In genomic region chr1:119742677-119743076, GRCh38 we compare ENCODE assay signal across 1 cellular context.
TF ChIP-seq lines count a peak whose summit lies in the region.

No MANE protein-coding gene starts in this region.

TF ChIP-seq in IMR-90, 13 proteins besides CTCF, POLR2A, EP300 and RAD21:
- TF ChIP-seq RFX5 (IDR thresholded peaks at IDR 0.05; ENCODE audit: low read depth, low read length) (no peak), BHLHE40 (IDR thresholded peaks at IDR 0.05; ENCODE audit: low read depth, low read length) (no peak), NFE2L2 (IDR thresholded peaks at IDR 0.05; ENCODE audit: low read depth, low read length) (no peak), MXI1 (IDR thresholded peaks at IDR 0.05; ENCODE audit: borderline replicate concordance, low read depth, low read length) (no peak), CEBPB (IDR thresholded peaks at IDR 0.05; ENCODE audit: low read depth, low read length) (no peak), USF2 (IDR thresholded peaks at IDR 0.05; ENCODE audit: low read depth, low read length) (no peak), RCOR1 (IDR thresholded peaks at IDR 0.05; ENCODE audit: insufficient replicate concordance, low read length) (no peak), CHD1 (IDR thresholded peaks at IDR 0.05; ENCODE audit: low read depth, low read length) (no peak), FOS (IDR thresholded peaks at IDR 0.05; ENCODE audit: low read depth, low read length) (no peak), SMC3 (IDR thresholded peaks at IDR 0.05; ENCODE audit: low read depth, low read length) (no peak), MAFK (IDR thresholded peaks at IDR 0.05; ENCODE audit: low read depth, low read length) (no peak)
TF ChIP-seq in IMR-90: peak in this region for 0.
